In the genomic region with DNA sequence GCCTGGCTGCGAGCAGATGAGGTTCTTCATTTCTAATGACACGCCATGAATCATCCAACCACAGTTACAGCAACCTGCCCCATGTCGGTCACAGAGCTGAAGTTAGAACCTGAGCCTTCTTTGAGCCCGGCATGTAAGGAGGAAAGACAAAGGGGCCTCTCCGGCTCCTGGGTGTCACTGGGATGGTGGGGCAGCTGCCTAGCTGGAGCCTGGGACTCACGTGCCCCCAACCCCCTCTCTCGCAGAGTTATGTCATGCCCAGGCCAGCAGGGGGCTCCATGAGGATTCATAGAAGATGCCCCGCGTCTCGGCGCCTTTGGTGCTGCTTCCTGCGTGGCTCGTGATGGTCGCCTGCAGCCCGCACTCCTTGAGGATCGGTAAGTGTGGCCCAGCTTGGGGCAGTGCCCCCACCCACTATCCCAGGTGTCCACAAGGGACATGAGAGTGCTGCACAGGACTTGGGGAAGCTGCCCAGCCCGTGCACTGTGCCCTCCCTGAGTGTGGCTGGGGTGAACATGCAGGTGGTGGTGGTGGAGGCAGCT, we compare ENCODE assay signal across 8 cellular contexts.
DNase-seq lines count a peak whose midpoint lies in the region; ATAC-seq and TF ChIP-seq lines count a peak whose summit lies in the region.

No MANE protein-coding gene starts in this region.

- H3K27me3 Mint-ChIP-seq in activated CD4-positive, alpha-beta T cell treated with anti-CD3 and anti-CD28 coated beads, Interleukin-2, amount 10 ng/mL, durations not matched to agents 7 days and 5 days: peaks cover 6% of the 10 kb centered on the region

- H3K27me3 ChIP-seq in left ventricle myocardium inferior (ENCODE audit: low read depth) (peaks cover 63% of the 10 kb centered on the region), upper lobe of right lung (no peaks in the 10 kb centered on the region)

- POLR2A ChIA-PET in activated CD4-positive, alpha-beta T cell treated with anti-CD3 and anti-CD28 coated beads, Interleukin-2, amount 10 ng/mL, durations not matched to agents 7 days and 5 days (lab: Charles Lee): no interaction called here

- intact Hi-C loops in left ventricle myocardium inferior (cut with micrococcal nuclease) (no loop called here), upper lobe of right lung (cut with DNase I) (no loop called here)

- no peaks in the 10 kb centered on the region for H3K4me1 ChIP-seq in left ventricle myocardium inferior
- H3K4me1 ChIP-seq in upper lobe of right lung: no peaks in the 10 kb centered on the region

- H3K36me3 ChIP-seq in left ventricle myocardium inferior (no peaks in the 10 kb centered on the region), upper lobe of right lung (no peaks in the 10 kb centered on the region)

- no peaks in the 10 kb centered on the region for H3K9me3 Mint-ChIP-seq in activated CD4-positive, alpha-beta T cell treated with anti-CD3 and anti-CD28 coated beads, Interleukin-2, amount 10 ng/mL, durations not matched to agents 7 days and 5 days

- H3K4me3 ChIP-seq in Jurkat, Clone E6-1 (ENCODE audit: low read length): no peak overlapping the region
- no peak overlapping the region for H3K4me3 ChIP-seq in left ventricle myocardium inferior
- H3K4me3 ChIP-seq in upper lobe of right lung: no peak overlapping the region

- CTCF ChIA-PET in activated CD4-positive, alpha-beta T cell treated with anti-CD3 and anti-CD28 coated beads, Interleukin-2, amount 10 ng/mL, durations not matched to agents 7 days and 5 days (lab: Charles Lee): no interaction called here

- no peak overlapping the region for H3K4me3 Mint-ChIP-seq in activated CD4-positive, alpha-beta T cell treated with anti-CD3 and anti-CD28 coated beads, Interleukin-2, amount 10 ng/mL, durations not matched to agents 7 days and 5 days

- H3K9me3 ChIP-seq in left ventricle myocardium inferior (replicated peaks): no peaks in the 10 kb centered on the region
- no peaks in the 10 kb centered on the region for H3K9me3 ChIP-seq in upper lobe of right lung

- no peak overlapping the region for H3K27ac ChIP-seq in left ventricle myocardium inferior (replicated peaks)
- no peak overlapping the region for H3K27ac ChIP-seq in upper lobe of right lung

- ATAC-seq in upper lobe of right lung: peak; percentile 34

- peak; percentile 52 for TF ChIP-seq CTCF in left ventricle myocardium inferior (IDR thresholded peaks at IDR 0.05; ENCODE audit: borderline replicate concordance)
- TF ChIP-seq CTCF in upper lobe of right lung (IDR thresholded peaks at IDR 0.05): peak; percentile 39

- H3K4me1 Mint-ChIP-seq in activated CD4-positive, alpha-beta T cell treated with anti-CD3 and anti-CD28 coated beads, Interleukin-2, amount 10 ng/mL, durations not matched to agents 7 days and 5 days: no peaks in the 10 kb centered on the region

- no peak overlapping the region for H3K27ac Mint-ChIP-seq in activated CD4-positive, alpha-beta T cell treated with anti-CD3 and anti-CD28 coated beads, Interleukin-2, amount 10 ng/mL, durations not matched to agents 7 days and 5 days

- peak; percentile 61 for DNase-seq in Daoy (ENCODE audit: low read depth)
- DNase-seq in Jurkat, Clone E6-1 (ENCODE audit: low read depth, low spot score): peak; percentile 39
- DNase-seq in activated CD4-positive, alpha-beta T cell treated with anti-CD3 and anti-CD28 coated beads, Interleukin-2, amount 10 ng/mL, durations not matched to agents 7 days and 5 days: peak; percentile 25
- DNase-seq in left ventricle myocardium inferior: no peak
- DNase-seq in upper lobe of right lung: no peak
- no peak for DNase-seq in inferior parietal cortex (ENCODE audit: extremely low spot score)
- no peak for DNase-seq in epidermal melanocyte (ENCODE audit: insufficient read length, low spot score)
- DNase-seq in NCI-H2171 treated with DMSO at 0.1 percent for 48 hours (lab: John Stamatoyannopoulos, UW): no peak

- H3K36me3 Mint-ChIP-seq in activated CD4-positive, alpha-beta T cell treated with anti-CD3 and anti-CD28 coated beads, Interleukin-2, amount 10 ng/mL, durations not matched to agents 7 days and 5 days (ENCODE audit: low read depth): no peaks in the 10 kb centered on the region

Comparison
In these comparisons a context has a peak if more than half of its experiments do, and no peak if none do; other contexts are left out.
1. DNase-seq: peak in Daoy (single experiment), Jurkat, Clone E6-1 (single experiment) and activated CD4-positive, alpha-beta T cell treated with anti-CD3 and anti-CD28 coated beads, Interleukin-2, amount 10 ng/mL, durations not matched to agents 7 days and 5 days (single experiment); none in left ventricle myocardium inferior (single experiment), upper lobe of right lung (single experiment), inferior parietal cortex (single experiment), epidermal melanocyte (single experiment) and NCI-H2171 treated with DMSO at 0.1 percent for 48 hours (single experiment).